Comparison of ENCODE assay signal across 28 cellular contexts in the genomic region with DNA sequence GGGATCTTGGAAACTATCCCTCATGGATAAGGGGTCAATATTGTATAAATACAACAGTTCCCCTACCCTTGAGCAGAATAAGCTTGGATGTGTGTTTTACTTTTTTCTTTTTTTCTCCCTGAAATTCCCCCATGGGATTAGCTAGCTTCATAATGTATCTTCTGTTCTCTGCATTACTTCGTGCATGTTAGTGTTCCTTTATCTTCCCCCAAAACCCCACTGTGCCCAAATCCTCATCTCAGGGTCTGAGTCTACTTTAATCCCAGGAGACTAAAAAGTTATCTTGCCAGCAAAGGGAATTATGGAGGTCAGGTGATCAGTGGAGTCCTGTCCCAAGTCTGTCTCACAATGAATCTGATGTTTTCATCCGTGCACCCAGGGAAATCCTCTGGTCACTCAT.
"Had no signal": no experiment of that assay in that cellular context is flagged by ENCODE, and none has a peak within 500 bp of the region (broad histone marks: within the 10 kb centered on the region; RNA-seq: fewer than 3 reads in every experiment).

No MANE protein-coding gene starts in this region.

- DNase-seq: naive thymus-derived CD8-positive, alpha-beta T cell; nephron progenitor cell; occipital lobe; ovary; psoas muscle; right cardiac atrium; right lobe of liver; sigmoid colon; small intestine; spleen; stimulated activated CD4-positive, alpha-beta T cell treated with anti-CD3 and anti-CD28 coated beads, Interleukin-12 subunit alpha, Interleukin-12 subunit beta, amount 100 ng/mL, for 4 hours; stimulated activated CD4-positive, alpha-beta T cell treated with anti-CD3 and anti-CD28 coated beads, Interleukin-1b, Interleukin-23, amount 100 ng/mL, for 48 hours; stimulated activated CD4-positive, alpha-beta T cell treated with anti-CD3 and anti-CD28 coated beads, Interleukin-4, amount 100 ng/mL, for 1 hour; stimulated activated CD4-positive, alpha-beta T cell treated with anti-CD3 and anti-CD28 coated beads, Interleukin-4, amount 100 ng/mL, for 4 hours; stimulated activated CD8-positive, alpha-beta memory T cell treated with anti-CD3 and anti-CD28 coated beads, Interleukin-4, amount 100 ng/mL, for 48 hours; stimulated activated naive CD4-positive, alpha-beta T cell; stimulated activated naive CD8-positive, alpha-beta T cell treated with anti-CD3 and anti-CD28 coated beads, Interleukin-15, amount 100 ng/mL, for 72 hours; stimulated activated naive CD8-positive, alpha-beta T cell treated with anti-CD3 and anti-CD28 coated beads, Interleukin-15, Interleukin-2, amounts not matched to agents 100 U/mL and 50 U/mL, for 24 hours; testis; tibial artery; transverse colon; upper lobe of right lung; uterus had no signal

- H3K79me2 ChIP-seq: parathyroid adenoma had no signal

- H3K4me3 ChIP-seq: ovary, psoas muscle, right lobe of liver, sigmoid colon, spleen, suprapubic skin, testis, tibial artery, transverse colon, upper lobe of right lung, uterus had no signal

- H3K9ac ChIP-seq: parathyroid adenoma had no signal

- ATAC-seq: naive thymus-derived CD8-positive, alpha-beta T cell; natural killer cell treated with Interleukin-12 subunit alpha and Interleukin-12 subunit beta and Interleukin-15 and Interleukin-18, amount 100 ng/mL, for 72 hours; psoas muscle; right cardiac atrium; right lobe of liver; stimulated activated memory B cell treated with anti-CD40 and anti-IgM and Interleukin-4, amounts not matched to agents 10 μg/mL and 1 μg/mL and 100 μg/mL, for 72 hours; stimulated activated naive CD8-positive, alpha-beta T cell treated with anti-CD3 and anti-CD28 coated beads, Interleukin-15, amount 100 ng/mL, for 72 hours; stimulated activated naive CD8-positive, alpha-beta T cell treated with anti-CD3 and anti-CD28 coated beads, Interleukin-15, Interleukin-2, amounts not matched to agents 100 U/mL and 50 U/mL, for 24 hours; upper lobe of right lung had no signal

- H3K36me3 ChIP-seq: neutrophil, ovary, right lobe of liver, sigmoid colon, spleen, suprapubic skin, tibial artery, transverse colon, upper lobe of right lung, uterus had no signal

- H2AFZ ChIP-seq: parathyroid adenoma had no signal

- H3K27ac ChIP-seq: neutrophil, ovary, parathyroid adenoma, psoas muscle, right lobe of liver, sigmoid colon, spleen, suprapubic skin, testis, tibial artery, transverse colon, upper lobe of right lung, uterus had no signal

- H3K9me3 ChIP-seq: neutrophil, ovary, psoas muscle, right lobe of liver, sigmoid colon, suprapubic skin, testis, tibial artery, transverse colon, upper lobe of right lung, uterus had no signal

- H3K4me1 ChIP-seq: parathyroid adenoma, psoas muscle, right lobe of liver, sigmoid colon, spleen, suprapubic skin, testis, tibial artery, transverse colon, upper lobe of right lung, uterus had no signal

- H3K27me3 ChIP-seq: neutrophil, ovary, right lobe of liver, sigmoid colon, spleen, suprapubic skin, testis, tibial artery, transverse colon, upper lobe of right lung, uterus had no signal
